In the genomic region with DNA sequence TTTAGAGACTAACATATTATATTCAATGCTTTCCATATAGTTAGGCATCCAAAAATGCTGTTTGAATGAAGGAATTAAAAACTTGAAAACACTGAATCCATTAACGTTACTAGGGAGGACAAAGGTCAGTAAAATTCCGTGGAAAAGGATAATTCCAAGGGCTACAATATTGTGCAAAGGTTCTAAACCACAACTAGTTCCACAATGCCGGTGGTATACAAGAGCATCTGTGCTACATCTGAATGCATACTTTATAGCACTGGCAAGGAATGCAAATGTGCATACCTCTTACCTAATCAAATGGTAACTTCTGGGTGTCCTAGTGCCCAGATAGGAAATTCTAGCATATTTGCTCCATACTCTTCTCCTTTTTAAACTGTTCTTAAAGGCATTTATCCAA, we compare ENCODE assay signal across 11 cellular contexts. TPM values are rescaled to one million over a fixed set of nuclear protein-coding genes. Genes with fewer than 3 reads are reported as not detected.
DNase-seq lines count a peak whose midpoint lies in the region; TF ChIP-seq lines count a peak whose summit lies in the region.
"Had no signal": no experiment of that assay in that cellular context is flagged by ENCODE, and none has a peak within 500 bp of the region (broad histone marks: within the 10 kb centered on the region; RNA-seq: fewer than 3 reads in every experiment).

No MANE protein-coding gene starts in this region.

- no peak overlapping the region for H3K4me3 Mint-ChIP-seq in Caco-2 (ENCODE audit: unreplicated experiment)

- WGBS in hepatocyte (ENCODE audit: low lambda C conversion rate, missing lambda C conversion rate): 51% methylated on average over 3 of the region's 3 CpGs

- no peak overlapping the region for H2AFZ ChIP-seq in hepatocyte

- POLR2A ChIA-PET in AG04449 (lab: Yijun Ruan, JAX) (no interaction called here), Caco-2 (lab: Charles Lee) (no interaction called here)

- H3K27me3 ChIP-seq in GM06990 (replicated peaks; ENCODE audit: control insufficient read depth, insufficient read depth, low read length): no peaks in the 10 kb centered on the region
- H3K27me3 ChIP-seq in hepatocyte: no peaks in the 10 kb centered on the region
- H3K27me3 ChIP-seq in Caco-2 (replicated peaks; ENCODE audit: control insufficient read depth, insufficient read depth, low read length): no peaks in the 10 kb centered on the region

- H3K36me3 ChIP-seq in GM06990 (ENCODE audit: control insufficient read depth, insufficient read depth, low read length) (peaks cover 9% of the 10 kb centered on the region), hepatocyte (replicated peaks; ENCODE audit: insufficient read depth, low read depth) (no peaks in the 10 kb centered on the region), Caco-2 (ENCODE audit: control insufficient read depth, insufficient read depth, low read length) (no peaks in the 10 kb centered on the region; the same call in none of the 2 replicates)

- H3K9me2 ChIP-seq in hepatocyte (replicated peaks; ENCODE audit: insufficient read depth): no peaks in the 10 kb centered on the region

- no peak overlapping the region for H3K27ac ChIP-seq in hepatocyte

- H3K4me2 ChIP-seq in hepatocyte: peak overlapping the region; percentile 83

- TF ChIP-seq CTCF in AG04449 (IDR thresholded peaks at IDR 0.05; ENCODE audit: insufficient read depth, low read length, missing control alignments) (no peak), GM06990 (IDR thresholded peaks at IDR 0.05; ENCODE audit: insufficient read depth, low read length, poor library complexity, severe bottlenecking) (no peak), hepatocyte (IDR thresholded peaks at IDR 0.05; ENCODE audit: poor library complexity) (no peak), Caco-2 (IDR thresholded peaks at IDR 0.05; ENCODE audit: insufficient read depth in 1 of 2, low read depth in 1 of 2, low read length in 1 of 2, severe bottlenecking in 1 of 2, unreplicated experiment in 1 of 2) (no peak)

- no peaks in the 10 kb centered on the region for H3K9me3 Mint-ChIP-seq in Caco-2 (ENCODE audit: unreplicated experiment)

- peaks cover 45% of the 10 kb centered on the region for H3K79me2 ChIP-seq in hepatocyte

- no peak overlapping the region for H3K27ac Mint-ChIP-seq in Caco-2 (ENCODE audit: unreplicated experiment)

- no peaks in the 10 kb centered on the region for H3K27me3 Mint-ChIP-seq in Caco-2 (ENCODE audit: insufficient read depth, unreplicated experiment)

- DNase-seq in AG04449 (ENCODE audit: low read depth, low spot score) (peak; percentile 52), GM06990 (ENCODE audit: extremely low read depth, insufficient read length) (no peak), SW480 (ENCODE audit: low spot score) (peak; percentile 38), hepatocyte (ENCODE audit: low spot score) (no peak), NCI-H1092 treated with DMSO at 0.1 percent for 48 hours (lab: John Stamatoyannopoulos, UW) (no peak), Caco-2 (no peak), germinal center (ENCODE audit: low spot score) (no peak)
- no peak for DNase-seq in stimulated activated CD4-positive, alpha-beta T cell treated with anti-CD3 and anti-CD28 coated beads, Interleukin-2, amount 100 ng/mL, for 24 hours
- DNase-seq: DMS79, kidney glomerular epithelial cell, right cardiac atrium had no signal

- BruUV-seq in Caco-2 (replicated peaks; lab: Mats Ljungman, UMichigan): no TSS peak

- intact Hi-C loops in Caco-2 (cut with micrococcal nuclease; ENCODE audit: unreplicated experiment): no loop called here

- H4K20me1 ChIP-seq in hepatocyte (ENCODE audit: insufficient read depth, poor library complexity, severe bottlenecking): no peaks in the 10 kb centered on the region

- H3K4me1 Mint-ChIP-seq in Caco-2 (ENCODE audit: low read depth, unreplicated experiment): peaks cover 22% of the 10 kb centered on the region

- peaks cover 19% of the 10 kb centered on the region for H3K36me3 Mint-ChIP-seq in Caco-2 (ENCODE audit: insufficient read depth, unreplicated experiment)

- CTCF ChIA-PET in AG04449 (lab: Yijun Ruan, JAX): interaction anchor here (1.2 kb wide), 2 partner anchors 9 to 150 kb away, joined by 4 read pairs; no protein-coding TSS in a partner anchor
- CTCF ChIA-PET in Caco-2 (lab: Charles Lee): no interaction called here

- H3K4me1 ChIP-seq in hepatocyte (ENCODE audit: insufficient read depth): peaks cover 23% of the 10 kb centered on the region
- H3K4me1 ChIP-seq in Caco-2: peaks cover 16% of the 10 kb centered on the region

- no peak overlapping the region for H3K4me3 ChIP-seq in AG04449 (ENCODE audit: low read depth, low read length)
- peak overlapping the region; percentile 96; the same call in 1 of the 2 replicates for H3K4me3 ChIP-seq in GM06990 (replicated peaks; ENCODE audit: low read depth, low read length)
- H3K4me3 ChIP-seq in hepatocyte: no peak overlapping the region
- H3K4me3 ChIP-seq in Caco-2 (ENCODE audit: low read depth, low read length): no peak overlapping the region

- no peaks in the 10 kb centered on the region for H3K9me3 ChIP-seq in hepatocyte (ENCODE audit: low read depth)
- H3K9me3 ChIP-seq in Caco-2: no peaks in the 10 kb centered on the region

RNA-seq across cellular contexts. Expression of gene ICE2, which starts 2.2 kb away (rescaled TPM):
- 35.4 and 56.3 TPM in 2 replicates for total RNA-seq in hepatocyte
- 15.8 and 16.5 TPM in 2 replicates for polyA plus RNA-seq in hepatocyte
- total RNA-seq in Caco-2 (2022): 42.3 and 44.5 TPM in 2 replicates

Comparison
In these comparisons a context has a peak if more than half of its experiments do, and no peak if none do; other contexts are left out.
1. DNase-seq: peak in AG04449 (single experiment) and SW480 (single experiment); none in GM06990 (single experiment), hepatocyte (single experiment), stimulated activated CD4-positive, alpha-beta T cell treated with anti-CD3 and anti-CD28 coated beads, Interleukin-2, amount 100 ng/mL, for 24 hours (0 of 2), NCI-H1092 treated with DMSO at 0.1 percent for 48 hours (single experiment), Caco-2 (0 of 2) and germinal center (single experiment).